ENCODE assay signal across 8 cellular contexts in genomic region chr17:8190506-8190905, GRCh38. TPM values are rescaled to one million over a fixed set of nuclear protein-coding genes. Genes with fewer than 3 reads are reported as not detected.
DNase-seq lines count a peak whose midpoint lies in the region; ATAC-seq and TF ChIP-seq lines count a peak whose summit lies in the region.

No MANE protein-coding gene starts in this region.

- H3K9ac ChIP-seq in HUES64 (ENCODE audit: low read depth, low read length) (no peak overlapping the region), muscle layer of colon (ENCODE audit: low read length) (no peak overlapping the region)

- H3K9me3 ChIP-seq in HUES64 (ENCODE audit: insufficient read depth, low read depth, low read length): no peaks in the 10 kb centered on the region
- no peaks in the 10 kb centered on the region for H3K9me3 ChIP-seq in muscle layer of colon (ENCODE audit: low read length)

- in situ Hi-C loops in brain microvascular endothelial cell (cut with HindIII; ENCODE audit: low pct_ligation_motif_present, low sequenced_read_pairs): no loop called here

- H3K79me2 ChIP-seq in ACC112 (ENCODE audit: control insufficient read depth, insufficient read depth, low read length, unreplicated experiment): peaks cover 9% of the 10 kb centered on the region

- 57% methylated on average over 5 of the region's 6 CpGs for WGBS in HUES64

- H3K27me3 ChIP-seq in ACC112 (ENCODE audit: insufficient read depth, low read length): no peaks in the 10 kb centered on the region
- peaks cover 21% of the 10 kb centered on the region for H3K27me3 ChIP-seq in HUES64 (ENCODE audit: insufficient read depth, low read length)
- no peaks in the 10 kb centered on the region for H3K27me3 ChIP-seq in brain microvascular endothelial cell (replicated peaks)
- no peaks in the 10 kb centered on the region for H3K27me3 ChIP-seq in muscle layer of colon (ENCODE audit: control insufficient read depth in 1 of 2, insufficient read depth in 2 of 2, low read length in 2 of 2)

- H3K4me1 ChIP-seq in ACC112 (ENCODE audit: control insufficient read depth, insufficient read depth, low read length, unreplicated experiment) (peaks cover 20% of the 10 kb centered on the region), HUES64 (ENCODE audit: insufficient read depth, low read length) (peaks cover 12% of the 10 kb centered on the region), muscle layer of colon (ENCODE audit: insufficient read depth, low read length) (peaks cover 42% of the 10 kb centered on the region)

- ATAC-seq in HG03196 (IDR thresholded peaks at IDR 0.05; ENCODE audit: unreplicated experiment): no peak
- no peak for ATAC-seq in HG02840 (IDR thresholded peaks at IDR 0.05; ENCODE audit: low FRiP score, unreplicated experiment)
- ATAC-seq in GM21576 (IDR thresholded peaks at IDR 0.05; ENCODE audit: unreplicated experiment): no peak

- H3K4me3 ChIP-seq in ACC112 (ENCODE audit: low read depth, low read length) (peak overlapping the region; percentile 78), HUES64 (ENCODE audit: low read length) (peak overlapping the region; percentile 78), brain microvascular endothelial cell (ENCODE audit: low read depth, low read length) (peak overlapping the region; percentile 33), muscle layer of colon (ENCODE audit: low read depth in 1 of 2, low read length in 2 of 2) (peak overlapping the region in 1 of 2 donors; percentile 53)

- DNase-seq in brain microvascular endothelial cell (no peak), UCSD-AML1 (lab: John Stamatoyannopoulos, UW; ENCODE audit: unreplicated experiment) (no peak)

- H3K36me3 ChIP-seq in ACC112 (ENCODE audit: insufficient read depth, low read length) (no peaks in the 10 kb centered on the region), HUES64 (ENCODE audit: insufficient read depth, low read length) (no peaks in the 10 kb centered on the region), brain microvascular endothelial cell (replicated peaks) (no peaks in the 10 kb centered on the region), muscle layer of colon (ENCODE audit: insufficient read depth, low read length) (no peaks in the 10 kb centered on the region)

- no peak for TF ChIP-seq CTCF in brain microvascular endothelial cell (IDR thresholded peaks at IDR 0.05; ENCODE audit: low read depth, low read length, missing control alignments)

- peak overlapping the region; percentile 51 for H2AFZ ChIP-seq in ACC112 (ENCODE audit: low read length, unreplicated experiment)

- peak overlapping the region; percentile 20 for H3K27ac ChIP-seq in ACC112 (ENCODE audit: low read depth, low read length)
- no peak overlapping the region for H3K27ac ChIP-seq in HUES64 (ENCODE audit: low read depth, low read length)
- H3K27ac ChIP-seq in brain microvascular endothelial cell: no peak overlapping the region
- H3K27ac ChIP-seq in muscle layer of colon (ENCODE audit: low read depth, low read length): peak overlapping the region; percentile 19

RNA-seq across cellular contexts. Expression of gene BORCS6, which starts 0.5 kb away (rescaled TPM):
- 2.6 TPM for polyA plus RNA-seq in HUES64 (2013, experiment 1 of 2)
- 3.0 TPM for polyA plus RNA-seq in HUES64 (2013, experiment 2 of 2)

RNA-seq across cellular contexts. Expression of gene TMEM107, which starts 14.3 kb away (rescaled TPM):
- polyA plus RNA-seq in HUES64 (2013, experiment 1 of 2): 29.8 TPM
- polyA plus RNA-seq in HUES64 (2013, experiment 2 of 2): 35.4 TPM

RNA-seq across cellular contexts. Expression of gene AURKB, which starts 19.9 kb away (rescaled TPM):
- 119 TPM for polyA plus RNA-seq in HUES64 (2013, experiment 1 of 2)
- 134 TPM for polyA plus RNA-seq in HUES64 (2013, experiment 2 of 2)

RNA-seq across cellular contexts. Expression of gene VAMP2, which starts 27.8 kb away (rescaled TPM):
- 14.3 TPM for polyA plus RNA-seq in HUES64 (2013, experiment 1 of 2)
- polyA plus RNA-seq in HUES64 (2013, experiment 2 of 2): 18.9 TPM

RNA-seq across cellular contexts. Expression of gene PER1, which starts 38.3 kb away (rescaled TPM):
- polyA plus RNA-seq in HUES64 (2013, experiment 1 of 2): 14.0 TPM
- 18.1 TPM for polyA plus RNA-seq in HUES64 (2013, experiment 2 of 2)

Comparison
In these comparisons a context has a peak if more than half of its experiments do, and no peak if none do; other contexts are left out.
1. H3K27ac ChIP-seq: peak in ACC112 (single experiment) and muscle layer of colon (single experiment); none in HUES64 (single experiment) and brain microvascular endothelial cell (single experiment).